Comparison of ENCODE assay signal across 22 cellular contexts in the genomic region with DNA sequence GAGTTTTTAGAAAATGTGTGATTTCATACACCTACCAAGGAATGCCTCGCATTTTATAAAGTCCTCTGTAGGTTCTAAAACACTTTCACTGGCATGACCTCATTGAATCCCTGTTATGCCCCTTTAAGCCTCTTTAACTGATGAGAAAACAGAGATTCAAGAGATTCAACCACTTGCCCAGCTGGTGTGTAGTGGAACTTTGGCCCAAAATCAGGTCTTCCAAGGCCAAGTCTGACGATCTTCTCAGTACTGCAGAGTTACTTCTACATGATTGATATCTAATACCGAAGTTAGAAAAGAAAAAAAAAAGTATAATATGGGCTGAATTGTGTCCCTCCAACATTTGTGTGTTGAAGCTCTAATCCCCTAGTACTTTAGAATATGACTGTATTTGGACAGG.
DNase-seq lines count a peak whose midpoint lies in the region; ATAC-seq and TF ChIP-seq lines count a peak whose summit lies in the region.
"Had no signal": no experiment of that assay in that cellular context is flagged by ENCODE, and none has a peak within 500 bp of the region (broad histone marks: within the 10 kb centered on the region; RNA-seq: fewer than 3 reads in every experiment).

No MANE protein-coding gene starts in this region.

- TF ChIP-seq CTCF in WERI-Rb-1 (IDR thresholded peaks at IDR 0.05; ENCODE audit: low read depth, low read length) (no peak), foreskin keratinocyte (conservative IDR thresholded peaks at IDR 0.05) (no peak)

- DNase-seq in NCI-H446 treated with DMSO at 0.1 percent for 48 hours (lab: John Stamatoyannopoulos, UW): peak; percentile 80
- peak; percentile 50 for DNase-seq in NCI-H82 (lab: John Stamatoyannopoulos, UW)
- DNase-seq in WERI-Rb-1: peak; percentile 38
- no peak for DNase-seq in neuronal stem cell (ENCODE audit: low spot score)
- DNase-seq in foreskin keratinocyte: no peak
- no peak for DNase-seq in activated CD8-positive, alpha-beta memory T cell treated with anti-CD3 and anti-CD28 coated beads for 24 hours
- DNase-seq: 8988T; ACHN; BE2C; C1 segment of cervical spinal cord; CD4-positive, alpha-beta memory T cell; CD4-positive, CD25-positive, alpha-beta regulatory T cell; CD8-positive, alpha-beta memory T cell; COR-L47; DMS153; DMS53; DMS79; DND-41; EL; GDM1 had no signal

- no peak overlapping the region for H2BK120ac ChIP-seq in neuronal stem cell (ENCODE audit: low read depth, low read length)

- H3K27ac ChIP-seq in WERI-Rb-1 (no peak overlapping the region), neuronal stem cell (replicated peaks; ENCODE audit: low read length) (no peak overlapping the region), foreskin keratinocyte (no peak overlapping the region)
- H3K27ac ChIP-seq: BLaER1 had no signal

- no peak overlapping the region for H2BK5ac ChIP-seq in neuronal stem cell (ENCODE audit: low read length)

- no peak overlapping the region for H4K91ac ChIP-seq in neuronal stem cell (ENCODE audit: low read depth, low read length, poor library complexity)

- H3K9me3 ChIP-seq in WERI-Rb-1 (ENCODE audit: severe bottlenecking) (no peaks in the 10 kb centered on the region), neuronal stem cell (replicated peaks in 1 of 2; ENCODE audit: control insufficient read depth in 2 of 2, insufficient read depth in 1 of 2, low read depth in 1 of 2, low read length in 2 of 2) (no peaks in the 10 kb centered on the region)
- H3K9me3 ChIP-seq: BE2C, BLaER1 had no signal

- no peak overlapping the region for H2BK15ac ChIP-seq in neuronal stem cell (ENCODE audit: low read length)

- H2AK5ac ChIP-seq in neuronal stem cell (ENCODE audit: low read depth, low read length): no peak overlapping the region

- H3K27me3 ChIP-seq in WERI-Rb-1 (ENCODE audit: insufficient read depth, low read depth, severe bottlenecking): no peaks in the 10 kb centered on the region
- no peaks in the 10 kb centered on the region for H3K27me3 ChIP-seq in neuronal stem cell (ENCODE audit: control insufficient read depth in 3 of 3, insufficient read depth in 3 of 3, low read depth in 1 of 3, low read length in 3 of 3)
- H3K27me3 ChIP-seq in foreskin keratinocyte: no peaks in the 10 kb centered on the region
- H3K27me3 ChIP-seq: BE2C, BLaER1 had no signal

- no peak overlapping the region for H4K8ac ChIP-seq in neuronal stem cell (ENCODE audit: low read depth, low read length)

- no peak overlapping the region for H3K9ac ChIP-seq in neuronal stem cell (ENCODE audit: low read depth, low read length, poor library complexity)
- H3K9ac ChIP-seq: BLaER1 had no signal

- no peak overlapping the region for H3K18ac ChIP-seq in neuronal stem cell (ENCODE audit: low read length)

- H3K23ac ChIP-seq in neuronal stem cell (ENCODE audit: low read depth, low read length, poor library complexity): no peak overlapping the region

- H3K4ac ChIP-seq in neuronal stem cell (ENCODE audit: low read length): no peak overlapping the region

- H3K4me2 ChIP-seq in neuronal stem cell (ENCODE audit: insufficient read depth, low read length, poor library complexity, severe bottlenecking): no peak overlapping the region
- H3K4me2 ChIP-seq: BLaER1 had no signal

- H3K36me3 ChIP-seq in WERI-Rb-1 (no peaks in the 10 kb centered on the region), neuronal stem cell (replicated peaks in 1 of 2; ENCODE audit: control insufficient read depth in 2 of 2, insufficient read depth in 2 of 2, low read length in 2 of 2) (no peaks in the 10 kb centered on the region)
- H3K36me3 ChIP-seq: BE2C, BLaER1 had no signal

- H3K4me3 ChIP-seq in WERI-Rb-1 (ENCODE audit: low read depth, low read length) (no peak overlapping the region), neuronal stem cell (ENCODE audit: low read length in 2 of 2) (no peak overlapping the region)
- H3K4me3 ChIP-seq: BLaER1, GM12878 had no signal

- H3K4me1 ChIP-seq in neuronal stem cell (ENCODE audit: control insufficient read depth in 2 of 2, insufficient read depth in 1 of 2, low read depth in 1 of 2, low read length in 2 of 2) (no peaks in the 10 kb centered on the region), foreskin keratinocyte (no peaks in the 10 kb centered on the region)

- H3K14ac ChIP-seq in neuronal stem cell (ENCODE audit: low read length): no peak overlapping the region

- H3K79me1 ChIP-seq in neuronal stem cell (ENCODE audit: low read depth, low read length): no peaks in the 10 kb centered on the region

- no CpG with 5 or more reads among the region's 3 CpGs for WGBS in neuronal stem cell (ENCODE audit: extremely low coverage in 2 of 2, insufficient read length in 2 of 2, insufficient replicate concordance in 1 of 2), 2 donors

- no peak for ATAC-seq in foreskin keratinocyte
- ATAC-seq: GM12878 had no signal

- H2AFZ ChIP-seq in neuronal stem cell (ENCODE audit: low read length): no peak overlapping the region

- no peak overlapping the region for H2BK12ac ChIP-seq in neuronal stem cell (ENCODE audit: low read length)

Comparison
In these comparisons a context has a peak if more than half of its experiments do, and no peak if none do; other contexts are left out.
1. DNase-seq: peak in NCI-H446 treated with DMSO at 0.1 percent for 48 hours (single experiment), NCI-H82 (single experiment) and WERI-Rb-1 (single experiment); none in neuronal stem cell (single experiment), foreskin keratinocyte (0 of 2) and activated CD8-positive, alpha-beta memory T cell treated with anti-CD3 and anti-CD28 coated beads for 24 hours (single experiment).